Comparison of ENCODE assay signal across 1 cellular context in the genomic region with DNA sequence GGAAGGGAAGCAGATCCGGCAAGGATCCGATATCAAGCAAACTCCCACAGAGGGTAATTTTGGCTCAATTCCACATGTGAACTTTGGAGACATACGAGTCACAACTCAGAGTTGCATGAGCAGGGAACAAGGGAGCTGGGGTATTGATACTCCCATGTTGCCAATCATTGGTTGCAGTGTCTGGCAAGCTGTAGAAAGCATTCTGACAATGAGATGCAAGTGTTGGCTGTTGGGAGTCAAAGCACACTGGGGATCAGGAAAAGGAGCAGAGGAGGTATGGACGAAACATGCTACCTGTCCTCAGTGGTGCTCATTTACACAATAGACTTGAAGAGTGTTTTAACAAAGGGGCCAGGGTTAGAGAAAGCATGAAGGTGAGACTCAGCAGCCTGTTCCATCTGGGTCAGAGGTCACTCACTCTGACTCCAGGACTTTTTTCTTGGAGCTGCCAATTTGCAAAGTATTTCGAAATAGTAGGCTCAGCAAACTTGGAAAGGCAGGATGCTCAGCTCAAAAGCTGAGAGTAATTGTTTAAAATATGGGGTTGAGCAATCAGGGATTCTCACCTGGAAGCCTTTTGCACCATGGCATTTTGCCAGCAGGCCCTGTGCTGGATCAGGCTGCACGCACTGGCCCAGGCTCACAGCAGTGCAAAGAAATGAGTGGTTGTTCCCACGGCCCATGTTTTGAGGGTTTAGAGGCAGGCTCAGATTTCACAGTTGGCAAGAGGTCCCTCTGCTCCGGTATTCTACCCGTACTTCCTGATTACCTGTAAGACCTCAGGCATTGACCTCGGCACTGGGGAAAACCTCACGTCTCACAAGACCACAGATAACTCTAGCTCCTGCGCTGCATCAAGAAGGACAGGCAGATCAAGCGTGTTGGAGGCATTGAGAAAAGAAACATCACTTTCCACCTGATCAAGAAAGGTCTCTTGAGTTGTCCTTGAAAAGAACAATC.
TF ChIP-seq lines count a peak whose summit lies in the region.

No MANE protein-coding gene starts in this region.

TF ChIP-seq in SK-N-SH, 30 proteins besides CTCF, POLR2A, EP300 and RAD21 (continued from another document):
- TF ChIP-seq POLR2AphosphoS5 (IDR thresholded peaks at IDR 0.05; ENCODE audit: low read depth, low read length), result no peak
